ENCODE assay signal across 1 cellular context in the genomic region with DNA sequence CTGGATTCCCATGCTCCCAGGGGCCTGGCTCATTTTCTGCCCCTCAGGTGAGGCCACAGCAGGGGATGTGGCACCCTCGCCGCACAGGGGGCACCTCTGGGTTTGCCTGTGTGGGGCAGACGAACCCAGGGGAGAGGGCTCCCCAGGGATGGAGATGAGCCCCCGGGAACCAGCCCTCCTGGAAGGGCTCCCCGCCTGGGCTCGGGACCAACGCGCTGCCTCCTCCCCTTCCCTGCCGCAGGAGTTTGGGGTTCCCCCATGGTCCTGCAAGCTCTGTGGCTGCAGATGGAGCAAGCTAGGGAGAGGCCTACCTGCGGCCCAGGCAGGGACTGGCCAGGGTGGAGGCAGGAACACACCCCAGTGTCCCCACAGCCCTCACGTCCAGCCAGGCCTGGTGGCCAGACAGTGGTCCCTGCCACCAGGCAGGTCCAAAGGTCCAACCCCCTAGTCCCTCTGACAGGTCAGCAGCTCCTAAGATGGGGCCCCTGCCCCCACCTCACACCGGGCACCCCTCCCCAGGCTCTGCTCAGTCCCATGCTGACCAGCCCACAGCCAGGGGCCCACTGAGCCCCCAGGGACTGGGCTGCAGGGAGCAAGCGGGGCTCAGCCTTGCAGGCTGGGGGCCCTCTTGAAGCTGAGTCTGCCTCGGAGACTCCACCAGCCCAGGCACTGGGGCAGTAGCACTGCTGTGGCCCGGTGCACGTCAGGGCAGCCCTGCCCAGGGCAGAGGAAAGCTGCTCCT.
TF ChIP-seq lines count a peak whose summit lies in the region.

No MANE protein-coding gene starts in this region.

TF ChIP-seq in HepG2, 621 proteins besides CTCF, POLR2A, EP300 and RAD21 (continued from another document and continues in another):
- TF ChIP-seq, protein P1, sequence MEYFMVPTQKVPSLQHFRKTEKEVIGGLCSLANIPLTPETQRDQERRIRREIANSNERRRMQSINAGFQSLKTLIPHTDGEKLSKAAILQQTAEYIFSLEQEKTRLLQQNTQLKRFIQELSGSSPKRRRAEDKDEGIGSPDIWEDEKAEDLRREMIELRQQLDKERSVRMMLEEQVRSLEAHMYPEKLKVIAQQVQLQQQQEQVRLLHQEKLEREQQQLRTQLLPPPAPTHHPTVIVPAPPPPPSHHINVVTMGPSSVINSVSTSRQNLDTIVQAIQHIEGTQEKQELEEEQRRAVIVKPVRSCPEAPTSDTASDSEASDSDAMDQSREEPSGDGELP (IDR thresholded peaks at IDR 0.05; ENCODE audit: borderline replicate concordance, low read depth) = peak; percentile 42; the same call in 1 of the 2 replicates
- TF ChIP-seq PHF5A (CRISPR knock-in tag; IDR thresholded peaks at IDR 0.05; ENCODE audit: low read depth, unreplicated experiment) = no peak
- no peak for TF ChIP-seq BRD4 (CRISPR knock-in tag; IDR thresholded peaks at IDR 0.05)
- no peak for TF ChIP-seq KDM4B (CRISPR knock-in tag; IDR thresholded peaks at IDR 0.05)
- TF ChIP-seq, protein P2, sequence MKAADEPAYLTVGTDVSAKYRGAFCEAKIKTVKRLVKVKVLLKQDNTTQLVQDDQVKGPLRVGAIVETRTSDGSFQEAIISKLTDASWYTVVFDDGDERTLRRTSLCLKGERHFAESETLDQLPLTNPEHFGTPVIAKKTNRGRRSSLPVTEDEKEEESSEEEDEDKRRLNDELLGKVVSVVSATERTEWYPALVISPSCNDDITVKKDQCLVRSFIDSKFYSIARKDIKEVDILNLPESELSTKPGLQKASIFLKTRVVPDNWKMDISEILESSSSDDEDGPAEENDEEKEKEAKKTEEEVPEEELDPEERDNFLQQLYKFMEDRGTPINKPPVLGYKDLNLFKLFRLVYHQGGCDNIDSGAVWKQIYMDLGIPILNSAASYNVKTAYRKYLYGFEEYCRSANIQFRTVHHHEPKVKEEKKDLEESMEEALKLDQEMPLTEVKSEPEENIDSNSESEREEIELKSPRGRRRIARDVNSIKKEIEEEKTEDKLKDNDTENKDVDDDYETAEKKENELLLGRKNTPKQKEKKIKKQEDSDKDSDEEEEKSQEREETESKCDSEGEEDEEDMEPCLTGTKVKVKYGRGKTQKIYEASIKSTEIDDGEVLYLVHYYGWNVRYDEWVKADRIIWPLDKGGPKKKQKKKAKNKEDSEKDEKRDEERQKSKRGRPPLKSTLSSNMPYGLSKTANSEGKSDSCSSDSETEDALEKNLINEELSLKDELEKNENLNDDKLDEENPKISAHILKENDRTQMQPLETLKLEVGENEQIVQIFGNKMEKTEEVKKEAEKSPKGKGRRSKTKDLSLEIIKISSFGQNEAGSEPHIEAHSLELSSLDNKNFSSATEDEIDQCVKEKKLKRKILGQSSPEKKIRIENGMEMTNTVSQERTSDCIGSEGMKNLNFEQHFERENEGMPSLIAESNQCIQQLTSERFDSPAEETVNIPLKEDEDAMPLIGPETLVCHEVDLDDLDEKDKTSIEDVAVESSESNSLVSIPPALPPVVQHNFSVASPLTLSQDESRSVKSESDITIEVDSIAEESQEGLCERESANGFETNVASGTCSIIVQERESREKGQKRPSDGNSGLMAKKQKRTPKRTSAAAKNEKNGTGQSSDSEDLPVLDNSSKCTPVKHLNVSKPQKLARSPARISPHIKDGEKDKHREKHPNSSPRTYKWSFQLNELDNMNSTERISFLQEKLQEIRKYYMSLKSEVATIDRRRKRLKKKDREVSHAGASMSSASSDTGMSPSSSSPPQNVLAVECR (CRISPR knock-in tag; IDR thresholded peaks at IDR 0.05; ENCODE audit: borderline replicate concordance) = peak; percentile 79; the same call in 1 of the 2 replicates
- no peak for TF ChIP-seq ZNF703 (CRISPR knock-in tag; IDR thresholded peaks at IDR 0.05; ENCODE audit: borderline replicate concordance)
- TF ChIP-seq, protein P3, sequence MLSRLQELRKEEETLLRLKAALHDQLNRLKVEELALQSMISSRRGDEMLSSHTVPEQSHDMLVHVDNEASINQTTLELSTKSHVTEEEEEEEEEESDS (CRISPR knock-in tag; IDR thresholded peaks at IDR 0.05; ENCODE audit: borderline replicate concordance) = no peak
- no peak for TF ChIP-seq ZNF337 (CRISPR knock-in tag; IDR thresholded peaks at IDR 0.05; ENCODE audit: borderline replicate concordance, low read depth)
- TF ChIP-seq, protein P4, sequence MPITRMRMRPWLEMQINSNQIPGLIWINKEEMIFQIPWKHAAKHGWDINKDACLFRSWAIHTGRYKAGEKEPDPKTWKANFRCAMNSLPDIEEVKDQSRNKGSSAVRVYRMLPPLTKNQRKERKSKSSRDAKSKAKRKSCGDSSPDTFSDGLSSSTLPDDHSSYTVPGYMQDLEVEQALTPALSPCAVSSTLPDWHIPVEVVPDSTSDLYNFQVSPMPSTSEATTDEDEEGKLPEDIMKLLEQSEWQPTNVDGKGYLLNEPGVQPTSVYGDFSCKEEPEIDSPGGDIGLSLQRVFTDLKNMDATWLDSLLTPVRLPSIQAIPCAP (CRISPR knock-in tag; IDR thresholded peaks at IDR 0.05; ENCODE audit: low read depth) = no peak
- TF ChIP-seq, protein P5, sequence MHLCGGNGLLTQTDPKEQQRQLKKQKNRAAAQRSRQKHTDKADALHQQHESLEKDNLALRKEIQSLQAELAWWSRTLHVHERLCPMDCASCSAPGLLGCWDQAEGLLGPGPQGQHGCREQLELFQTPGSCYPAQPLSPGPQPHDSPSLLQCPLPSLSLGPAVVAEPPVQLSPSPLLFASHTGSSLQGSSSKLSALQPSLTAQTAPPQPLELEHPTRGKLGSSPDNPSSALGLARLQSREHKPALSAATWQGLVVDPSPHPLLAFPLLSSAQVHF (CRISPR knock-in tag; IDR thresholded peaks at IDR 0.05) = no peak
- TF ChIP-seq SIN3A (IDR thresholded peaks at IDR 0.05; ENCODE audit: borderline replicate concordance, low read depth, low read length) = no peak
- peak; percentile 54; the same call in 1 of the 2 replicates for TF ChIP-seq MEIS2 (CRISPR knock-in tag; IDR thresholded peaks at IDR 0.05)
- TF ChIP-seq TMF1 (CRISPR knock-in tag; IDR thresholded peaks at IDR 0.05; ENCODE audit: low read depth) = no peak
- no peak for TF ChIP-seq CBX2 (IDR thresholded peaks at IDR 0.05; ENCODE audit: low read depth, low read length)
- TF ChIP-seq CBX2 (CRISPR knock-in tag; IDR thresholded peaks at IDR 0.05; ENCODE audit: low read depth) = no peak
- TF ChIP-seq FOXC1 (CRISPR knock-in tag; IDR thresholded peaks at IDR 0.05; ENCODE audit: borderline replicate concordance) = no peak
- no peak for TF ChIP-seq MBNL3 (CRISPR knock-in tag; conservative IDR thresholded peaks at IDR 0.05)
- no peak for TF ChIP-seq ZNF772 (CRISPR knock-in tag; IDR thresholded peaks at IDR 0.05)
- TF ChIP-seq MATR3 (CRISPR knock-in tag; IDR thresholded peaks at IDR 0.05) = no peak
- TF ChIP-seq MAFF (IDR thresholded peaks at IDR 0.05; ENCODE audit: low read depth, low read length) = no peak
- 0 out of 2 replicates have a peak, but pooled peaks have one; percentile 60 for TF ChIP-seq ZNF292 (CRISPR knock-in tag; IDR thresholded peaks at IDR 0.05; ENCODE audit: borderline replicate concordance, low read depth)
- no peak; the same call in 1 of the 2 replicates for TF ChIP-seq MYC (CRISPR knock-in tag; IDR thresholded peaks at IDR 0.05; ENCODE audit: borderline replicate concordance)
- TF ChIP-seq, protein P6, sequence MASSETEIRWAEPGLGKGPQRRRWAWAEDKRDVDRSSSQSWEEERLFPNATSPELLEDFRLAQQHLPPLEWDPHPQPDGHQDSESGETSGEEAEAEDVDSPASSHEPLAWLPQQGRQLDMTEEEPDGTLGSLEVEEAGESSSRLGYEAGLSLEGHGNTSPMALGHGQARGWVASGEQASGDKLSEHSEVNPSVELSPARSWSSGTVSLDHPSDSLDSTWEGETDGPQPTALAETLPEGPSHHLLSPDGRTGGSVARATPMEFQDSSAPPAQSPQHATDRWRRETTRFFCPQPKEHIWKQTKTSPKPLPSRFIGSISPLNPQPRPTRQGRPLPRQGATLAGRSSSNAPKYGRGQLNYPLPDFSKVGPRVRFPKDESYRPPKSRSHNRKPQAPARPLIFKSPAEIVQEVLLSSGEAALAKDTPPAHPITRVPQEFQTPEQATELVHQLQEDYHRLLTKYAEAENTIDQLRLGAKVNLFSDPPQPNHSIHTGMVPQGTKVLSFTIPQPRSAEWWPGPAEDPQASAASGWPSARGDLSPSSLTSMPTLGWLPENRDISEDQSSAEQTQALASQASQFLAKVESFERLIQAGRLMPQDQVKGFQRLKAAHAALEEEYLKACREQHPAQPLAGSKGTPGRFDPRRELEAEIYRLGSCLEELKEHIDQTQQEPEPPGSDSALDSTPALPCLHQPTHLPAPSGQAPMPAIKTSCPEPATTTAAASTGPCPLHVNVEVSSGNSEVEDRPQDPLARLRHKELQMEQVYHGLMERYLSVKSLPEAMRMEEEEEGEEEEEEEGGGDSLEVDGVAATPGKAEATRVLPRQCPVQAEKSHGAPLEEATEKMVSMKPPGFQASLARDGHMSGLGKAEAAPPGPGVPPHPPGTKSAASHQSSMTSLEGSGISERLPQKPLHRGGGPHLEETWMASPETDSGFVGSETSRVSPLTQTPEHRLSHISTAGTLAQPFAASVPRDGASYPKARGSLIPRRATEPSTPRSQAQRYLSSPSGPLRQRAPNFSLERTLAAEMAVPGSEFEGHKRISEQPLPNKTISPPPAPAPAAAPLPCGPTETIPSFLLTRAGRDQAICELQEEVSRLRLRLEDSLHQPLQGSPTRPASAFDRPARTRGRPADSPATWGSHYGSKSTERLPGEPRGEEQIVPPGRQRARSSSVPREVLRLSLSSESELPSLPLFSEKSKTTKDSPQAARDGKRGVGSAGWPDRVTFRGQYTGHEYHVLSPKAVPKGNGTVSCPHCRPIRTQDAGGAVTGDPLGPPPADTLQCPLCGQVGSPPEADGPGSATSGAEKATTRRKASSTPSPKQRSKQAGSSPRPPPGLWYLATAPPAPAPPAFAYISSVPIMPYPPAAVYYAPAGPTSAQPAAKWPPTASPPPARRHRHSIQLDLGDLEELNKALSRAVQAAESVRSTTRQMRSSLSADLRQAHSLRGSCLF (CRISPR knock-in tag; IDR thresholded peaks at IDR 0.05; ENCODE audit: borderline replicate concordance) = no peak
- 0 out of 2 replicates have a peak, but pooled peaks have one; percentile 34 for TF ChIP-seq CHCHD3 (CRISPR knock-in tag; IDR thresholded peaks at IDR 0.05)
- no peak for TF ChIP-seq NFE2L2 (IDR thresholded peaks at IDR 0.05; ENCODE audit: low read length)
- TF ChIP-seq NPAS2 (CRISPR knock-in tag; IDR thresholded peaks at IDR 0.05; ENCODE audit: borderline replicate concordance) = no peak
- no peak for TF ChIP-seq FOXO1 (CRISPR knock-in tag; IDR thresholded peaks at IDR 0.05)
- TF ChIP-seq, protein P7, sequence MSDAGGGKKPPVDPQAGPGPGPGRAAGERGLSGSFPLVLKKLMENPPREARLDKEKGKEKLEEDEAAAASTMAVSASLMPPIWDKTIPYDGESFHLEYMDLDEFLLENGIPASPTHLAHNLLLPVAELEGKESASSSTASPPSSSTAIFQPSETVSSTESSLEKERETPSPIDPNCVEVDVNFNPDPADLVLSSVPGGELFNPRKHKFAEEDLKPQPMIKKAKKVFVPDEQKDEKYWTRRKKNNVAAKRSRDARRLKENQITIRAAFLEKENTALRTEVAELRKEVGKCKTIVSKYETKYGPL (CRISPR knock-in tag; IDR thresholded peaks at IDR 0.05) = no peak
- TF ChIP-seq THYN1 (CRISPR knock-in tag; IDR thresholded peaks at IDR 0.05; ENCODE audit: borderline replicate concordance, low read depth) = no peak
- no peak for TF ChIP-seq ETV6 (CRISPR knock-in tag; conservative IDR thresholded peaks at IDR 0.05)
- TF ChIP-seq, protein P8, sequence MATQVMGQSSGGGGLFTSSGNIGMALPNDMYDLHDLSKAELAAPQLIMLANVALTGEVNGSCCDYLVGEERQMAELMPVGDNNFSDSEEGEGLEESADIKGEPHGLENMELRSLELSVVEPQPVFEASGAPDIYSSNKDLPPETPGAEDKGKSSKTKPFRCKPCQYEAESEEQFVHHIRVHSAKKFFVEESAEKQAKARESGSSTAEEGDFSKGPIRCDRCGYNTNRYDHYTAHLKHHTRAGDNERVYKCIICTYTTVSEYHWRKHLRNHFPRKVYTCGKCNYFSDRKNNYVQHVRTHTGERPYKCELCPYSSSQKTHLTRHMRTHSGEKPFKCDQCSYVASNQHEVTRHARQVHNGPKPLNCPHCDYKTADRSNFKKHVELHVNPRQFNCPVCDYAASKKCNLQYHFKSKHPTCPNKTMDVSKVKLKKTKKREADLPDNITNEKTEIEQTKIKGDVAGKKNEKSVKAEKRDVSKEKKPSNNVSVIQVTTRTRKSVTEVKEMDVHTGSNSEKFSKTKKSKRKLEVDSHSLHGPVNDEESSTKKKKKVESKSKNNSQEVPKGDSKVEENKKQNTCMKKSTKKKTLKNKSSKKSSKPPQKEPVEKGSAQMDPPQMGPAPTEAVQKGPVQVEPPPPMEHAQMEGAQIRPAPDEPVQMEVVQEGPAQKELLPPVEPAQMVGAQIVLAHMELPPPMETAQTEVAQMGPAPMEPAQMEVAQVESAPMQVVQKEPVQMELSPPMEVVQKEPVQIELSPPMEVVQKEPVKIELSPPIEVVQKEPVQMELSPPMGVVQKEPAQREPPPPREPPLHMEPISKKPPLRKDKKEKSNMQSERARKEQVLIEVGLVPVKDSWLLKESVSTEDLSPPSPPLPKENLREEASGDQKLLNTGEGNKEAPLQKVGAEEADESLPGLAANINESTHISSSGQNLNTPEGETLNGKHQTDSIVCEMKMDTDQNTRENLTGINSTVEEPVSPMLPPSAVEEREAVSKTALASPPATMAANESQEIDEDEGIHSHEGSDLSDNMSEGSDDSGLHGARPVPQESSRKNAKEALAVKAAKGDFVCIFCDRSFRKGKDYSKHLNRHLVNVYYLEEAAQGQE (IDR thresholded peaks at IDR 0.05; ENCODE audit: borderline replicate concordance in 1 of 2, low read depth in 1 of 2, low read length in 2 of 2) = no peak
- TF ChIP-seq, protein P9, sequence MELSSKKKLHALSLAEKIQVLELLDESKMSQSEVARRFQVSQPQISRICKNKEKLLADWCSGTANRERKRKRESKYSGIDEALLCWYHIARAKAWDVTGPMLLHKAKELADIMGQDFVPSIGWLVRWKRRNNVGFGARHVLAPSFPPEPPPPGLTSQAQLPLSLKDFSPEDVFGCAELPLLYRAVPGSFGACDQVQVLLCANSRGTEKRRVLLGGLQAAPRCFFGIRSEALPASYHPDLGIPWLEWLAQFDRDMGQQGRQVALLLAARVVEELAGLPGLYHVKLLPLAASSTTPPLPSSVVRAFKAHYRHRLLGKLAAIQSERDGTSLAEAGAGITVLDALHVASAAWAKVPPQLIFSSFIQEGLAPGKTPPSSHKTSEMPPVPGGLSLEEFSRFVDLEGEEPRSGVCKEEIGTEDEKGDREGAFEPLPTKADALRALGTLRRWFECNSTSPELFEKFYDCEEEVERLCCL (CRISPR knock-in tag; IDR thresholded peaks at IDR 0.05; ENCODE audit: borderline replicate concordance) = no peak
- TF ChIP-seq, protein P10, sequence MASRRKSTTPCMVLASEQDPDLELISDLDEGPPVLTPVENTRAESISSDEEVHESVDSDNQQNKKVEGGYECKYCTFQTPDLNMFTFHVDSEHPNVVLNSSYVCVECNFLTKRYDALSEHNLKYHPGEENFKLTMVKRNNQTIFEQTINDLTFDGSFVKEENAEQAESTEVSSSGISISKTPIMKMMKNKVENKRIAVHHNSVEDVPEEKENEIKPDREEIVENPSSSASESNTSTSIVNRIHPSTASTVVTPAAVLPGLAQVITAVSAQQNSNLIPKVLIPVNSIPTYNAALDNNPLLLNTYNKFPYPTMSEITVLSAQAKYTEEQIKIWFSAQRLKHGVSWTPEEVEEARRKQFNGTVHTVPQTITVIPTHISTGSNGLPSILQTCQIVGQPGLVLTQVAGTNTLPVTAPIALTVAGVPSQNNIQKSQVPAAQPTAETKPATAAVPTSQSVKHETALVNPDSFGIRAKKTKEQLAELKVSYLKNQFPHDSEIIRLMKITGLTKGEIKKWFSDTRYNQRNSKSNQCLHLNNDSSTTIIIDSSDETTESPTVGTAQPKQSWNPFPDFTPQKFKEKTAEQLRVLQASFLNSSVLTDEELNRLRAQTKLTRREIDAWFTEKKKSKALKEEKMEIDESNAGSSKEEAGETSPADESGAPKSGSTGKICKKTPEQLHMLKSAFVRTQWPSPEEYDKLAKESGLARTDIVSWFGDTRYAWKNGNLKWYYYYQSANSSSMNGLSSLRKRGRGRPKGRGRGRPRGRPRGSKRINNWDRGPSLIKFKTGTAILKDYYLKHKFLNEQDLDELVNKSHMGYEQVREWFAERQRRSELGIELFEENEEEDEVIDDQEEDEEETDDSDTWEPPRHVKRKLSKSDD (CRISPR knock-in tag; IDR thresholded peaks at IDR 0.05; ENCODE audit: low read depth) = no peak
- TF ChIP-seq JDP2 (CRISPR knock-in tag; IDR thresholded peaks at IDR 0.05; ENCODE audit: borderline replicate concordance) = no peak
